In the genomic region with DNA sequence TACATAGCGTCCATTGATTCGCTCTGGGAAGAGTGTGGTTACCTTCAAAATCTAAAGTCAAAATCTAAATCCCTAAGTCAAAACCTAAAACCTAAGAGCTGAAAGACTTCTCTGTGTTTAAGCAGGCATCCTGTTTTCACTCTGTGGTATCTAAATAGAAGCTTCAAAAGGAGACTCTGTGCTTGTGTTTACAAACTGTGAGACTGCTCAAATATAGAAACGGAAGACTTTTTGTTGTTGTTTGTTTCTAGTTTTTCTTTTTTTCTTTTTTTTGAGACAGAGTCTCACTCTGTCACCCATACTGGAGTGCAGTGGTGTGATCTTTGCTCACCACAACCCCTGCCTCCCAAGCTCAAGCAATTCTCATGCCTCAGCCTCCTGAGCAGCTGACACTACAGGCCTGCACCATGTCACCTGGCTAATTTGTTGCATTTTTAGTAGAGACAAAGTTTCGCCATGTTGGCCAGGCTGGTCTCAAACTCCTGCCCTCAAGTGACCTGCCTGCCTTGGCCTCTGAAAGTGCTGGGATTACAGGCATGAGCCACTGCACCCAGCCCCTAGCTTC, we compare ENCODE assay signal across 1 cellular context.
TF ChIP-seq lines count a peak whose summit lies in the region.

No MANE protein-coding gene starts in this region.

TF ChIP-seq in HepG2, 621 proteins besides CTCF, POLR2A, EP300 and RAD21 (continued from another document and continues in another):
- peak; percentile 65 for TF ChIP-seq FOXA3 (CRISPR knock-in tag; IDR thresholded peaks at IDR 0.05)
- TF ChIP-seq, protein P1, sequence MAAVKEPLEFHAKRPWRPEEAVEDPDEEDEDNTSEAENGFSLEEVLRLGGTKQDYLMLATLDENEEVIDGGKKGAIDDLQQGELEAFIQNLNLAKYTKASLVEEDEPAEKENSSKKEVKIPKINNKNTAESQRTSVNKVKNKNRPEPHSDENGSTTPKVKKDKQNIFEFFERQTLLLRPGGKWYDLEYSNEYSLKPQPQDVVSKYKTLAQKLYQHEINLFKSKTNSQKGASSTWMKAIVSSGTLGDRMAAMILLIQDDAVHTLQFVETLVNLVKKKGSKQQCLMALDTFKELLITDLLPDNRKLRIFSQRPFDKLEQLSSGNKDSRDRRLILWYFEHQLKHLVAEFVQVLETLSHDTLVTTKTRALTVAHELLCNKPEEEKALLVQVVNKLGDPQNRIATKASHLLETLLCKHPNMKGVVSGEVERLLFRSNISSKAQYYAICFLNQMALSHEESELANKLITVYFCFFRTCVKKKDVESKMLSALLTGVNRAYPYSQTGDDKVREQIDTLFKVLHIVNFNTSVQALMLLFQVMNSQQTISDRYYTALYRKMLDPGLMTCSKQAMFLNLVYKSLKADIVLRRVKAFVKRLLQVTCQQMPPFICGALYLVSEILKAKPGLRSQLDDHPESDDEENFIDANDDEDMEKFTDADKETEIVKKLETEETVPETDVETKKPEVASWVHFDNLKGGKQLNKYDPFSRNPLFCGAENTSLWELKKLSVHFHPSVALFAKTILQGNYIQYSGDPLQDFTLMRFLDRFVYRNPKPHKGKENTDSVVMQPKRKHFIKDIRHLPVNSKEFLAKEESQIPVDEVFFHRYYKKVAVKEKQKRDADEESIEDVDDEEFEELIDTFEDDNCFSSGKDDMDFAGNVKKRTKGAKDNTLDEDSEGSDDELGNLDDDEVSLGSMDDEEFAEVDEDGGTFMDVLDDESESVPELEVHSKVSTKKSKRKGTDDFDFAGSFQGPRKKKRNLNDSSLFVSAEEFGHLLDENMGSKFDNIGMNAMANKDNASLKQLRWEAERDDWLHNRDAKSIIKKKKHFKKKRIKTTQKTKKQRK (IDR thresholded peaks at IDR 0.05; ENCODE audit: low read length), result no peak
- no peak for TF ChIP-seq STAG1 (CRISPR knock-in tag; IDR thresholded peaks at IDR 0.05)
- TF ChIP-seq, protein P2, sequence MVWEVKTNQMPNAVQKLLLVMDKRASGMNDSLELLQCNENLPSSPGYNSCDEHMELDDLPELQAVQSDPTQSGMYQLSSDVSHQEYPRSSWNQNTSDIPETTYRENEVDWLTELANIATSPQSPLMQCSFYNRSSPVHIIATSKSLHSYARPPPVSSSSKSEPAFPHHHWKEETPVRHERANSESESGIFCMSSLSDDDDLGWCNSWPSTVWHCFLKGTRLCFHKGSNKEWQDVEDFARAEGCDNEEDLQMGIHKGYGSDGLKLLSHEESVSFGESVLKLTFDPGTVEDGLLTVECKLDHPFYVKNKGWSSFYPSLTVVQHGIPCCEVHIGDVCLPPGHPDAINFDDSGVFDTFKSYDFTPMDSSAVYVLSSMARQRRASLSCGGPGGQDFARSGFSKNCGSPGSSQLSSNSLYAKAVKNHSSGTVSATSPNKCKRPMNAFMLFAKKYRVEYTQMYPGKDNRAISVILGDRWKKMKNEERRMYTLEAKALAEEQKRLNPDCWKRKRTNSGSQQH (CRISPR knock-in tag; IDR thresholded peaks at IDR 0.05; ENCODE audit: low read depth), result no peak
- TF ChIP-seq SNAI1 (CRISPR knock-in tag; IDR thresholded peaks at IDR 0.05; ENCODE audit: borderline replicate concordance), result no peak
- TF ChIP-seq, protein P3, sequence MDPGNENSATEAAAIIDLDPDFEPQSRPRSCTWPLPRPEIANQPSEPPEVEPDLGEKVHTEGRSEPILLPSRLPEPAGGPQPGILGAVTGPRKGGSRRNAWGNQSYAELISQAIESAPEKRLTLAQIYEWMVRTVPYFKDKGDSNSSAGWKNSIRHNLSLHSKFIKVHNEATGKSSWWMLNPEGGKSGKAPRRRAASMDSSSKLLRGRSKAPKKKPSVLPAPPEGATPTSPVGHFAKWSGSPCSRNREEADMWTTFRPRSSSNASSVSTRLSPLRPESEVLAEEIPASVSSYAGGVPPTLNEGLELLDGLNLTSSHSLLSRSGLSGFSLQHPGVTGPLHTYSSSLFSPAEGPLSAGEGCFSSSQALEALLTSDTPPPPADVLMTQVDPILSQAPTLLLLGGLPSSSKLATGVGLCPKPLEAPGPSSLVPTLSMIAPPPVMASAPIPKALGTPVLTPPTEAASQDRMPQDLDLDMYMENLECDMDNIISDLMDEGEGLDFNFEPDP (CRISPR knock-in tag; conservative IDR thresholded peaks at IDR 0.05), result no peak
- TF ChIP-seq ZNF816 (CRISPR knock-in tag; IDR thresholded peaks at IDR 0.05; ENCODE audit: borderline replicate concordance), result no peak
- TF ChIP-seq FOXM1 (CRISPR knock-in tag; IDR thresholded peaks at IDR 0.05), result no peak
- peak; percentile 84 for TF ChIP-seq ZNF460 (CRISPR knock-in tag; IDR thresholded peaks at IDR 0.05; ENCODE audit: borderline replicate concordance)
- TF ChIP-seq, protein P4, sequence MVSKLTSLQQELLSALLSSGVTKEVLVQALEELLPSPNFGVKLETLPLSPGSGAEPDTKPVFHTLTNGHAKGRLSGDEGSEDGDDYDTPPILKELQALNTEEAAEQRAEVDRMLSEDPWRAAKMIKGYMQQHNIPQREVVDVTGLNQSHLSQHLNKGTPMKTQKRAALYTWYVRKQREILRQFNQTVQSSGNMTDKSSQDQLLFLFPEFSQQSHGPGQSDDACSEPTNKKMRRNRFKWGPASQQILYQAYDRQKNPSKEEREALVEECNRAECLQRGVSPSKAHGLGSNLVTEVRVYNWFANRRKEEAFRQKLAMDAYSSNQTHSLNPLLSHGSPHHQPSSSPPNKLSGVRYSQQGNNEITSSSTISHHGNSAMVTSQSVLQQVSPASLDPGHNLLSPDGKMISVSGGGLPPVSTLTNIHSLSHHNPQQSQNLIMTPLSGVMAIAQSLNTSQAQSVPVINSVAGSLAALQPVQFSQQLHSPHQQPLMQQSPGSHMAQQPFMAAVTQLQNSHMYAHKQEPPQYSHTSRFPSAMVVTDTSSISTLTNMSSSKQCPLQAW (CRISPR knock-in tag; IDR thresholded peaks at IDR 0.05), result no peak
- no peak for TF ChIP-seq IKZF1 (IDR thresholded peaks at IDR 0.05)
- TF ChIP-seq XRCC5 (optimal IDR thresholded peaks at IDR 0.05; ENCODE audit: low read length), result no peak
- no peak for TF ChIP-seq RFX5 (IDR thresholded peaks at IDR 0.05; ENCODE audit: low read depth, low read length)
- TF ChIP-seq, protein P5, sequence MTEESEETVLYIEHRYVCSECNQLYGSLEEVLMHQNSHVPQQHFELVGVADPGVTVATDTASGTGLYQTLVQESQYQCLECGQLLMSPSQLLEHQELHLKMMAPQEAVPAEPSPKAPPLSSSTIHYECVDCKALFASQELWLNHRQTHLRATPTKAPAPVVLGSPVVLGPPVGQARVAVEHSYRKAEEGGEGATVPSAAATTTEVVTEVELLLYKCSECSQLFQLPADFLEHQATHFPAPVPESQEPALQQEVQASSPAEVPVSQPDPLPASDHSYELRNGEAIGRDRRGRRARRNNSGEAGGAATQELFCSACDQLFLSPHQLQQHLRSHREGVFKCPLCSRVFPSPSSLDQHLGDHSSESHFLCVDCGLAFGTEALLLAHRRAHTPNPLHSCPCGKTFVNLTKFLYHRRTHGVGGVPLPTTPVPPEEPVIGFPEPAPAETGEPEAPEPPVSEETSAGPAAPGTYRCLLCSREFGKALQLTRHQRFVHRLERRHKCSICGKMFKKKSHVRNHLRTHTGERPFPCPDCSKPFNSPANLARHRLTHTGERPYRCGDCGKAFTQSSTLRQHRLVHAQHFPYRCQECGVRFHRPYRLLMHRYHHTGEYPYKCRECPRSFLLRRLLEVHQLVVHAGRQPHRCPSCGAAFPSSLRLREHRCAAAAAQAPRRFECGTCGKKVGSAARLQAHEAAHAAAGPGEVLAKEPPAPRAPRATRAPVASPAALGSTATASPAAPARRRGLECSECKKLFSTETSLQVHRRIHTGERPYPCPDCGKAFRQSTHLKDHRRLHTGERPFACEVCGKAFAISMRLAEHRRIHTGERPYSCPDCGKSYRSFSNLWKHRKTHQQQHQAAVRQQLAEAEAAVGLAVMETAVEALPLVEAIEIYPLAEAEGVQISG (CRISPR knock-in tag; IDR thresholded peaks at IDR 0.05), result no peak
- TF ChIP-seq KAT2B (IDR thresholded peaks at IDR 0.05; ENCODE audit: borderline replicate concordance, low read depth, low read length), result no peak
- TF ChIP-seq, protein P6, sequence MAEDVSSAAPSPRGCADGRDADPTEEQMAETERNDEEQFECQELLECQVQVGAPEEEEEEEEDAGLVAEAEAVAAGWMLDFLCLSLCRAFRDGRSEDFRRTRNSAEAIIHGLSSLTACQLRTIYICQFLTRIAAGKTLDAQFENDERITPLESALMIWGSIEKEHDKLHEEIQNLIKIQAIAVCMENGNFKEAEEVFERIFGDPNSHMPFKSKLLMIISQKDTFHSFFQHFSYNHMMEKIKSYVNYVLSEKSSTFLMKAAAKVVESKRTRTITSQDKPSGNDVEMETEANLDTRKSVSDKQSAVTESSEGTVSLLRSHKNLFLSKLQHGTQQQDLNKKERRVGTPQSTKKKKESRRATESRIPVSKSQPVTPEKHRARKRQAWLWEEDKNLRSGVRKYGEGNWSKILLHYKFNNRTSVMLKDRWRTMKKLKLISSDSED (CRISPR knock-in tag; IDR thresholded peaks at IDR 0.05), result no peak
- no peak for TF ChIP-seq NFATC3 (CRISPR knock-in tag; IDR thresholded peaks at IDR 0.05)
- no peak for TF ChIP-seq HES4 (CRISPR knock-in tag; IDR thresholded peaks at IDR 0.05; ENCODE audit: borderline replicate concordance)
- TF ChIP-seq ZNF510 (CRISPR knock-in tag; IDR thresholded peaks at IDR 0.05; ENCODE audit: low read depth), result no peak
- no peak for TF ChIP-seq TOE1 (CRISPR knock-in tag; IDR thresholded peaks at IDR 0.05)
- no peak for TF ChIP-seq HNRNPH1 (optimal IDR thresholded peaks at IDR 0.05; ENCODE audit: low read depth, low read length)
- no peak for TF ChIP-seq ATAD3A (CRISPR knock-in tag; IDR thresholded peaks at IDR 0.05)
- TF ChIP-seq CHCHD3 (CRISPR knock-in tag; IDR thresholded peaks at IDR 0.05), result no peak
- TF ChIP-seq, protein P7, sequence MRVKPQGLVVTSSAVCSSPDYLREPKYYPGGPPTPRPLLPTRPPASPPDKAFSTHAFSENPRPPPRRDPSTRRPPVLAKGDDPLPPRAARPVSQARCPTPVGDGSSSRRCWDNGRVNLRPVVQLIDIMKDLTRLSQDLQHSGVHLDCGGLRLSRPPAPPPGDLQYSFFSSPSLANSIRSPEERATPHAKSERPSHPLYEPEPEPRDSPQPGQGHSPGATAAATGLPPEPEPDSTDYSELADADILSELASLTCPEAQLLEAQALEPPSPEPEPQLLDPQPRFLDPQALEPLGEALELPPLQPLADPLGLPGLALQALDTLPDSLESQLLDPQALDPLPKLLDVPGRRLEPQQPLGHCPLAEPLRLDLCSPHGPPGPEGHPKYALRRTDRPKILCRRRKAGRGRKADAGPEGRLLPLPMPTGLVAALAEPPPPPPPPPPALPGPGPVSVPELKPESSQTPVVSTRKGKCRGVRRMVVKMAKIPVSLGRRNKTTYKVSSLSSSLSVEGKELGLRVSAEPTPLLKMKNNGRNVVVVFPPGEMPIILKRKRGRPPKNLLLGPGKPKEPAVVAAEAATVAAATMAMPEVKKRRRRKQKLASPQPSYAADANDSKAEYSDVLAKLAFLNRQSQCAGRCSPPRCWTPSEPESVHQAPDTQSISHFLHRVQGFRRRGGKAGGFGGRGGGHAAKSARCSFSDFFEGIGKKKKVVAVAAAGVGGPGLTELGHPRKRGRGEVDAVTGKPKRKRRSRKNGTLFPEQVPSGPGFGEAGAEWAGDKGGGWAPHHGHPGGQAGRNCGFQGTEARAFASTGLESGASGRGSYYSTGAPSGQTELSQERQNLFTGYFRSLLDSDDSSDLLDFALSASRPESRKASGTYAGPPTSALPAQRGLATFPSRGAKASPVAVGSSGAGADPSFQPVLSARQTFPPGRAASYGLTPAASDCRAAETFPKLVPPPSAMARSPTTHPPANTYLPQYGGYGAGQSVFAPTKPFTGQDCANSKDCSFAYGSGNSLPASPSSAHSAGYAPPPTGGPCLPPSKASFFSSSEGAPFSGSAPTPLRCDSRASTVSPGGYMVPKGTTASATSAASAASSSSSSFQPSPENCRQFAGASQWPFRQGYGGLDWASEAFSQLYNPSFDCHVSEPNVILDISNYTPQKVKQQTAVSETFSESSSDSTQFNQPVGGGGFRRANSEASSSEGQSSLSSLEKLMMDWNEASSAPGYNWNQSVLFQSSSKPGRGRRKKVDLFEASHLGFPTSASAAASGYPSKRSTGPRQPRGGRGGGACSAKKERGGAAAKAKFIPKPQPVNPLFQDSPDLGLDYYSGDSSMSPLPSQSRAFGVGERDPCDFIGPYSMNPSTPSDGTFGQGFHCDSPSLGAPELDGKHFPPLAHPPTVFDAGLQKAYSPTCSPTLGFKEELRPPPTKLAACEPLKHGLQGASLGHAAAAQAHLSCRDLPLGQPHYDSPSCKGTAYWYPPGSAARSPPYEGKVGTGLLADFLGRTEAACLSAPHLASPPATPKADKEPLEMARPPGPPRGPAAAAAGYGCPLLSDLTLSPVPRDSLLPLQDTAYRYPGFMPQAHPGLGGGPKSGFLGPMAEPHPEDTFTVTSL (CRISPR knock-in tag; IDR thresholded peaks at IDR 0.05; ENCODE audit: borderline replicate concordance), result peak; percentile 43; the same call in 1 of the 2 replicates
- TF ChIP-seq SOX13 (IDR thresholded peaks at IDR 0.05), result no peak
- peak in 1 of 2 experiments; percentile 42; a peak in 1 of 4 replicates for TF ChIP-seq SOX13 (CRISPR knock-in tag; conservative IDR thresholded peaks at IDR 0.05 in 1 of 2, IDR thresholded peaks at IDR 0.05 in 1 of 2)
- TF ChIP-seq ZNF629 (CRISPR knock-in tag; conservative IDR thresholded peaks at IDR 0.05), result no peak
- no peak for TF ChIP-seq SMAD9 (CRISPR knock-in tag; IDR thresholded peaks at IDR 0.05)
- TF ChIP-seq ZBTB3 (CRISPR knock-in tag; IDR thresholded peaks at IDR 0.05; ENCODE audit: borderline replicate concordance, low read depth), result no peak
- TF ChIP-seq GABPB1 (CRISPR knock-in tag; IDR thresholded peaks at IDR 0.05), result no peak
- TF ChIP-seq, protein P8, sequence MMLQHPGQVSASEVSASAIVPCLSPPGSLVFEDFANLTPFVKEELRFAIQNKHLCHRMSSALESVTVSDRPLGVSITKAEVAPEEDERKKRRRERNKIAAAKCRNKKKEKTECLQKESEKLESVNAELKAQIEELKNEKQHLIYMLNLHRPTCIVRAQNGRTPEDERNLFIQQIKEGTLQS (CRISPR knock-in tag; IDR thresholded peaks at IDR 0.05), result no peak
- TF ChIP-seq ZNF614 (CRISPR knock-in tag; IDR thresholded peaks at IDR 0.05; ENCODE audit: borderline replicate concordance), result no peak
- no peak for TF ChIP-seq MXI1 (IDR thresholded peaks at IDR 0.05; ENCODE audit: borderline replicate concordance, low read depth, low read length)
- TF ChIP-seq ZFP36L2 (CRISPR knock-in tag; IDR thresholded peaks at IDR 0.05), result no peak
